ENCODE assay signal across 1 cellular context in the genomic region with DNA sequence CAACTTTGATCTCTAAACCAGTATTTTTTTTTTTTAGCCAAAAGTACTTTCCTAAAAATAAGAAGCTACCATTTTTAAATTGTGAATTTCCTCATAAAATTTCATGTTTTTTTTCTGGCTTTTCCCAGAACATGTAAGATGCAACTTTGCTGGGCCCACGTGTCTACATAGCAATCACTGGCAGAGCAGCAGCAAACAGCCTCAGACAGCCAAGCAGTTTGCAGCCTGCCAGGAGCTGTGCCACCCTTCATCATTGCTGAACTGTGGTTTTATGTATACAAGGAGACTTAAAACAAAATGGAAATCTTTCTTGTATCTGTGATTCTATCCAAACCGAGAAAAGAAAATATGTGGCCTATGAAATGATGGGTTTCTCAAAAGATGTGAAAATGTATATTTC.
TF ChIP-seq lines count a peak whose summit lies in the region.

No MANE protein-coding gene starts in this region.

TF ChIP-seq in HepG2, 621 proteins besides CTCF, POLR2A, EP300 and RAD21 (continued from another document):
- TF ChIP-seq ZSCAN20 (CRISPR knock-in tag; IDR thresholded peaks at IDR 0.05; ENCODE audit: borderline replicate concordance): no peak
- no peak for TF ChIP-seq ZNF484 (CRISPR knock-in tag; IDR thresholded peaks at IDR 0.05; ENCODE audit: borderline replicate concordance, low read depth)
- TF ChIP-seq TCF7L2 (IDR thresholded peaks at IDR 0.05; ENCODE audit: low read depth, low read length): no peak
- no peak for TF ChIP-seq FOSL2 (CRISPR knock-in tag; IDR thresholded peaks at IDR 0.05)
